Comparison of ENCODE assay signal across 29 cellular contexts in the genomic region with DNA sequence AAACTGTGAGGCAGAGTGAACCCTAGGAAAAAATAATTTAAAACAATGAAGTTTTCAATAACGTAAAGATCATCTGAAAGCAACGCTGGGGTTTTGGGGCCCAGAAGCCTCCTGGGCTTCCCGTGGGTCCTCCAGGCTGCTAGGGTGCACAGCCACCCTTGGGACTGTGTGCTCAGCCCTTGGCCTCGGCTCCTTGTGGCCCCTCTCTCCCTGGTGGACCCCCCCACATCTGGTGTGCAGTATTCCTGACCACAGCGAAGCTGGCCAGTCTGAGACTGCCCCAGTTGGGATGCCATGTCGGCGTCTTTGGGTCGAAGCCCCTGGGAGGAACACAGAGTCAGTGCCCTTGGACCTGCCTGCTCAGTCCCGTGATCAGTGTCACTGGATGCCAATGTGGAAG. TPM values are rescaled to one million over a fixed set of nuclear protein-coding genes. Genes with fewer than 3 reads are reported as not detected.
"Had no signal": no experiment of that assay in that cellular context is flagged by ENCODE, and none has a peak within 500 bp of the region (broad histone marks: within the 10 kb centered on the region; RNA-seq: fewer than 3 reads in every experiment).

No MANE protein-coding gene starts in this region.

- H3K27ac ChIP-seq: neutrophil, pancreas, psoas muscle, right lobe of liver, sigmoid colon, suprapubic skin, testis, tibial artery, vagina had no signal

- H3K4me1 Mint-ChIP-seq: naive B cell; stimulated activated memory B cell treated with anti-CD40 and anti-IgM and Interleukin-4, amounts not matched to agents 10 μg/mL and 1 μg/mL and 100 μg/mL, for 72 hours had no signal

- H3K27me3 Mint-ChIP-seq: stimulated activated naive CD8-positive, alpha-beta T cell treated with anti-CD3 and anti-CD28 coated beads, Interleukin-15, amount 100 ng/mL, for 72 hours had no signal

- H3K9me3 Mint-ChIP-seq: naive B cell; naive thymus-derived CD8-positive, alpha-beta T cell; natural killer cell treated with Interleukin-12 subunit alpha and Interleukin-12 subunit beta and Interleukin-15 and Interleukin-18, amount 100 ng/mL, for 72 hours; nephron progenitor cell; neural crest cell; stimulated activated memory B cell treated with anti-CD40 and anti-IgM and Interleukin-4, amounts not matched to agents 10 μg/mL and 1 μg/mL and 100 μg/mL, for 72 hours; stimulated activated naive CD8-positive, alpha-beta T cell treated with anti-CD3 and anti-CD28 coated beads, Interleukin-15, amount 100 ng/mL, for 72 hours; type B pancreatic cell had no signal

- H3K27ac Mint-ChIP-seq: naive B cell; naive thymus-derived CD8-positive, alpha-beta T cell; natural killer cell treated with Interleukin-12 subunit alpha and Interleukin-12 subunit beta and Interleukin-15 and Interleukin-18, amount 100 ng/mL, for 72 hours; nephron progenitor cell; progenitor cell of endocrine pancreas; stimulated activated memory B cell treated with anti-CD40 and anti-IgM and Interleukin-4, amounts not matched to agents 10 μg/mL and 1 μg/mL and 100 μg/mL, for 72 hours had no signal

- H3K36me3 Mint-ChIP-seq: naive B cell; naive thymus-derived CD8-positive, alpha-beta T cell; natural killer cell treated with Interleukin-12 subunit alpha and Interleukin-12 subunit beta and Interleukin-15 and Interleukin-18, amount 100 ng/mL, for 72 hours; stimulated activated memory B cell treated with anti-CD40 and anti-IgM and Interleukin-4, amounts not matched to agents 10 μg/mL and 1 μg/mL and 100 μg/mL, for 72 hours; type B pancreatic cell had no signal

- H3K36me3 ChIP-seq: neutrophil, pancreas, right lobe of liver, sigmoid colon, suprapubic skin, tibial artery, vagina had no signal

- H3K4me3 Mint-ChIP-seq: naive B cell; naive thymus-derived CD8-positive, alpha-beta T cell; natural killer cell treated with Interleukin-12 subunit alpha and Interleukin-12 subunit beta and Interleukin-15 and Interleukin-18, amount 100 ng/mL, for 72 hours; nephron progenitor cell; neural crest cell; stimulated activated memory B cell treated with anti-CD40 and anti-IgM and Interleukin-4, amounts not matched to agents 10 μg/mL and 1 μg/mL and 100 μg/mL, for 72 hours; stimulated activated naive CD8-positive, alpha-beta T cell treated with anti-CD3 and anti-CD28 coated beads, Interleukin-15, amount 100 ng/mL, for 72 hours; type B pancreatic cell had no signal

- H3K9me3 ChIP-seq: neutrophil, pancreas, psoas muscle, right lobe of liver, sigmoid colon, suprapubic skin, testis, tibial artery, vagina had no signal

- DNase-seq: naive B cell; naive thymus-derived CD8-positive, alpha-beta T cell; nephron progenitor cell; nucleus accumbens; right cardiac atrium; right lobe of liver; sigmoid colon; small intestine; stimulated activated CD4-positive, alpha-beta T cell treated with anti-CD3 and anti-CD28 coated beads, Interleukin-12 subunit alpha, Interleukin-12 subunit beta, amount 100 ng/mL, for 4 hours; stimulated activated CD4-positive, alpha-beta T cell treated with anti-CD3 and anti-CD28 coated beads, Interleukin-1b, Interleukin-23, amount 100 ng/mL, for 48 hours; stimulated activated CD4-positive, alpha-beta T cell treated with anti-CD3 and anti-CD28 coated beads, Interleukin-4, amount 100 ng/mL, for 1 hour; stimulated activated CD4-positive, alpha-beta T cell treated with anti-CD3 and anti-CD28 coated beads, Interleukin-4, amount 100 ng/mL, for 4 hours; stimulated activated CD8-positive, alpha-beta memory T cell treated with anti-CD3 and anti-CD28 coated beads, Interleukin-4, amount 100 ng/mL, for 48 hours; stimulated activated naive CD8-positive, alpha-beta T cell treated with anti-CD3 and anti-CD28 coated beads, Interleukin-15, amount 100 ng/mL, for 72 hours; stimulated activated naive CD8-positive, alpha-beta T cell treated with anti-CD3 and anti-CD28 coated beads, Interleukin-15, Interleukin-2, amounts not matched to agents 100 U/mL and 50 U/mL, for 24 hours; substantia nigra; testis; tibial artery had no signal

- H3K27me3 ChIP-seq: neutrophil, pancreas, right lobe of liver, sigmoid colon, testis, tibial artery, vagina had no signal

- H3K4me1 ChIP-seq: pancreas, psoas muscle, right lobe of liver, sigmoid colon, suprapubic skin, testis, tibial artery, vagina had no signal

- ATAC-seq: naive thymus-derived CD8-positive, alpha-beta T cell; natural killer cell treated with Interleukin-12 subunit alpha and Interleukin-12 subunit beta and Interleukin-15 and Interleukin-18, amount 100 ng/mL, for 72 hours; pancreas; psoas muscle; right cardiac atrium; right lobe of liver; stimulated activated memory B cell treated with anti-CD40 and anti-IgM and Interleukin-4, amounts not matched to agents 10 μg/mL and 1 μg/mL and 100 μg/mL, for 72 hours; stimulated activated naive CD8-positive, alpha-beta T cell treated with anti-CD3 and anti-CD28 coated beads, Interleukin-15, Interleukin-2, amounts not matched to agents 100 U/mL and 50 U/mL, for 24 hours had no signal

- H3K4me3 ChIP-seq: pancreas, psoas muscle, right lobe of liver, sigmoid colon, suprapubic skin, testis, tibial artery, vagina had no signal

RNA-seq across cellular contexts. Expression of gene ACKR3, which starts 53.0 kb away (rescaled TPM):
- total RNA-seq: myocyte had no signal
